Comparison of ENCODE assay signal across 1 cellular context in the genomic region with DNA sequence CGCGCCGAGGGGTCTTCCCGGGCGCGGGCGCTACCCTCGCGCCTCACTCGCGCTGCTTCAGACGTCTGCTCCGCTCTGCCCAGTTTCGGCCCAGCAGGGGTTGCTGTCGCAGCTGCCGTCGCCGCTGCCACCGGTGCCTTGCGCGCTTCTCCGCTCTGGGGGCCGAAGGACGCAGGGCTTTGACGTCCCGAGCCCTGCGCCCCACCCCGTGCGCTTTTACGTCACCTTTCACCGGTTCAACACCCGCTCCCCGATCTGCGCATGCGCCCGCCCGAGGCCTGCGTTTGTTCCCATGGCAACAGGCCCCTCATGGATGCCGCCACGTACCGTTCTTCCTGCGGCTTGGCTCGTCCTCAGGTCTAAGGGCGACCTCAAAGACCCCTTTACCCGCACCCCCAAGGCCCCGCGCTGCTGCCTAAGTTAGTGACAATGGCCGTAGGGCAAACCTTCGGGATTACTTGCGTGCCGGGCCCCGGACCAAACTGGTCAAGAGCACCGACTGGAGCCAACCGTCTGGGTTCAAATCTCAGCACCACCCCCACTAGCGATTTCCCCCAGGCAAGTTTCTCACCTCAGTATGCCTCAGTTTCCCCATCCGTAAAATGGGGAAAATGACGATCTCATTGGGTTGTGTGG.
TF ChIP-seq lines count a peak whose summit lies in the region.

No MANE protein-coding gene starts in this region.

TF ChIP-seq in HepG2, 621 proteins besides CTCF, POLR2A, EP300 and RAD21 (continued from another document and continues in another):
- TF ChIP-seq, protein P1, sequence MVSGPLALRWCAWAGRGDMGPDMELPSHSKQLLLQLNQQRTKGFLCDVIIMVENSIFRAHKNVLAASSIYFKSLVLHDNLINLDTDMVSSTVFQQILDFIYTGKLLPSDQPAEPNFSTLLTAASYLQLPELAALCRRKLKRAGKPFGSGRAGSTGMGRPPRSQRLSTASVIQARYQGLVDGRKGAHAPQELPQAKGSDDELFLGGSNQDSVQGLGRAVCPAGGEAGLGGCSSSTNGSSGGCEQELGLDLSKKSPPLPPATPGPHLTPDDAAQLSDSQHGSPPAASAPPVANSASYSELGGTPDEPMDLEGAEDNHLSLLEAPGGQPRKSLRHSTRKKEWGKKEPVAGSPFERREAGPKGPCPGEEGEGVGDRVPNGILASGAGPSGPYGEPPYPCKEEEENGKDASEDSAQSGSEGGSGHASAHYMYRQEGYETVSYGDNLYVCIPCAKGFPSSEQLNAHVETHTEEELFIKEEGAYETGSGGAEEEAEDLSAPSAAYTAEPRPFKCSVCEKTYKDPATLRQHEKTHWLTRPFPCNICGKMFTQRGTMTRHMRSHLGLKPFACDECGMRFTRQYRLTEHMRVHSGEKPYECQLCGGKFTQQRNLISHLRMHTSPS (CRISPR knock-in tag; IDR thresholded peaks at IDR 0.05; ENCODE audit: low read depth) = 0 out of 2 replicates have a peak, but pooled peaks have one; percentile 30
- TF ChIP-seq ZBTB21 (CRISPR knock-in tag; IDR thresholded peaks at IDR 0.05) = peak; percentile 90
- no peak; the same call in 1 of the 2 replicates for TF ChIP-seq ZNF33A (CRISPR knock-in tag; IDR thresholded peaks at IDR 0.05; ENCODE audit: borderline replicate concordance)
- no peak for TF ChIP-seq SOX13 (IDR thresholded peaks at IDR 0.05)
- no peak; a peak in 1 of 4 replicates for TF ChIP-seq SOX13 (CRISPR knock-in tag; conservative IDR thresholded peaks at IDR 0.05 in 1 of 2, IDR thresholded peaks at IDR 0.05 in 1 of 2)
- TF ChIP-seq, protein P2, sequence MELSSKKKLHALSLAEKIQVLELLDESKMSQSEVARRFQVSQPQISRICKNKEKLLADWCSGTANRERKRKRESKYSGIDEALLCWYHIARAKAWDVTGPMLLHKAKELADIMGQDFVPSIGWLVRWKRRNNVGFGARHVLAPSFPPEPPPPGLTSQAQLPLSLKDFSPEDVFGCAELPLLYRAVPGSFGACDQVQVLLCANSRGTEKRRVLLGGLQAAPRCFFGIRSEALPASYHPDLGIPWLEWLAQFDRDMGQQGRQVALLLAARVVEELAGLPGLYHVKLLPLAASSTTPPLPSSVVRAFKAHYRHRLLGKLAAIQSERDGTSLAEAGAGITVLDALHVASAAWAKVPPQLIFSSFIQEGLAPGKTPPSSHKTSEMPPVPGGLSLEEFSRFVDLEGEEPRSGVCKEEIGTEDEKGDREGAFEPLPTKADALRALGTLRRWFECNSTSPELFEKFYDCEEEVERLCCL (CRISPR knock-in tag; IDR thresholded peaks at IDR 0.05; ENCODE audit: borderline replicate concordance) = no peak
- TF ChIP-seq PHF8 (CRISPR knock-in tag; IDR thresholded peaks at IDR 0.05) = peak; percentile 73
- TF ChIP-seq ZFP90 (CRISPR knock-in tag; IDR thresholded peaks at IDR 0.05; ENCODE audit: borderline replicate concordance) = no peak
- no peak; the same call in 1 of the 2 replicates for TF ChIP-seq ATF7-NPFF (CRISPR knock-in tag; IDR thresholded peaks at IDR 0.05; ENCODE audit: low read depth)
- no peak for TF ChIP-seq IRX3 (CRISPR knock-in tag; IDR thresholded peaks at IDR 0.05; ENCODE audit: borderline replicate concordance, low read depth)
- 0 out of 2 replicates have a peak, but pooled peaks have one; percentile 64 for TF ChIP-seq KLF12 (CRISPR knock-in tag; IDR thresholded peaks at IDR 0.05; ENCODE audit: borderline replicate concordance)
- TF ChIP-seq, protein P3, sequence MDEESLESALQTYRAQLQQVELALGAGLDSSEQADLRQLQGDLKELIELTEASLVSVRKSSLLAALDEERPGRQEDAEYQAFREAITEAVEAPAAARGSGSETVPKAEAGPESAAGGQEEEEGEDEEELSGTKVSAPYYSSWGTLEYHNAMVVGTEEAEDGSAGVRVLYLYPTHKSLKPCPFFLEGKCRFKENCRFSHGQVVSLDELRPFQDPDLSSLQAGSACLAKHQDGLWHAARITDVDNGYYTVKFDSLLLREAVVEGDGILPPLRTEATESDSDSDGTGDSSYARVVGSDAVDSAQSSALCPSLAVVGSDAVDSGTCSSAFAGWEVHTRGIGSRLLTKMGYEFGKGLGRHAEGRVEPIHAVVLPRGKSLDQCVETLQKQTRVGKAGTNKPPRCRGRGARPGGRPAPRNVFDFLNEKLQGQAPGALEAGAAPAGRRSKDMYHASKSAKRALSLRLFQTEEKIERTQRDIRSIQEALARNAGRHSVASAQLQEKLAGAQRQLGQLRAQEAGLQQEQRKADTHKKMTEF (CRISPR knock-in tag; IDR thresholded peaks at IDR 0.05) = peak; percentile 79
- TF ChIP-seq FOXA3 (CRISPR knock-in tag; IDR thresholded peaks at IDR 0.05) = peak; percentile 19; the same call in 1 of the 2 replicates
- TF ChIP-seq ZNF451 (CRISPR knock-in tag; IDR thresholded peaks at IDR 0.05) = peak; percentile 86
- TF ChIP-seq EZH2 (conservative IDR thresholded peaks at IDR 0.05; ENCODE audit: low read depth, low read length) = no peak
- TF ChIP-seq KMT2B (CRISPR knock-in tag; IDR thresholded peaks at IDR 0.05) = no peak; the same call in 1 of the 2 replicates
- TF ChIP-seq, protein P4, sequence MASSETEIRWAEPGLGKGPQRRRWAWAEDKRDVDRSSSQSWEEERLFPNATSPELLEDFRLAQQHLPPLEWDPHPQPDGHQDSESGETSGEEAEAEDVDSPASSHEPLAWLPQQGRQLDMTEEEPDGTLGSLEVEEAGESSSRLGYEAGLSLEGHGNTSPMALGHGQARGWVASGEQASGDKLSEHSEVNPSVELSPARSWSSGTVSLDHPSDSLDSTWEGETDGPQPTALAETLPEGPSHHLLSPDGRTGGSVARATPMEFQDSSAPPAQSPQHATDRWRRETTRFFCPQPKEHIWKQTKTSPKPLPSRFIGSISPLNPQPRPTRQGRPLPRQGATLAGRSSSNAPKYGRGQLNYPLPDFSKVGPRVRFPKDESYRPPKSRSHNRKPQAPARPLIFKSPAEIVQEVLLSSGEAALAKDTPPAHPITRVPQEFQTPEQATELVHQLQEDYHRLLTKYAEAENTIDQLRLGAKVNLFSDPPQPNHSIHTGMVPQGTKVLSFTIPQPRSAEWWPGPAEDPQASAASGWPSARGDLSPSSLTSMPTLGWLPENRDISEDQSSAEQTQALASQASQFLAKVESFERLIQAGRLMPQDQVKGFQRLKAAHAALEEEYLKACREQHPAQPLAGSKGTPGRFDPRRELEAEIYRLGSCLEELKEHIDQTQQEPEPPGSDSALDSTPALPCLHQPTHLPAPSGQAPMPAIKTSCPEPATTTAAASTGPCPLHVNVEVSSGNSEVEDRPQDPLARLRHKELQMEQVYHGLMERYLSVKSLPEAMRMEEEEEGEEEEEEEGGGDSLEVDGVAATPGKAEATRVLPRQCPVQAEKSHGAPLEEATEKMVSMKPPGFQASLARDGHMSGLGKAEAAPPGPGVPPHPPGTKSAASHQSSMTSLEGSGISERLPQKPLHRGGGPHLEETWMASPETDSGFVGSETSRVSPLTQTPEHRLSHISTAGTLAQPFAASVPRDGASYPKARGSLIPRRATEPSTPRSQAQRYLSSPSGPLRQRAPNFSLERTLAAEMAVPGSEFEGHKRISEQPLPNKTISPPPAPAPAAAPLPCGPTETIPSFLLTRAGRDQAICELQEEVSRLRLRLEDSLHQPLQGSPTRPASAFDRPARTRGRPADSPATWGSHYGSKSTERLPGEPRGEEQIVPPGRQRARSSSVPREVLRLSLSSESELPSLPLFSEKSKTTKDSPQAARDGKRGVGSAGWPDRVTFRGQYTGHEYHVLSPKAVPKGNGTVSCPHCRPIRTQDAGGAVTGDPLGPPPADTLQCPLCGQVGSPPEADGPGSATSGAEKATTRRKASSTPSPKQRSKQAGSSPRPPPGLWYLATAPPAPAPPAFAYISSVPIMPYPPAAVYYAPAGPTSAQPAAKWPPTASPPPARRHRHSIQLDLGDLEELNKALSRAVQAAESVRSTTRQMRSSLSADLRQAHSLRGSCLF (CRISPR knock-in tag; IDR thresholded peaks at IDR 0.05; ENCODE audit: borderline replicate concordance) = no peak
- TF ChIP-seq MZF1 (CRISPR knock-in tag; IDR thresholded peaks at IDR 0.05; ENCODE audit: borderline replicate concordance) = no peak
- TF ChIP-seq KDM4B (CRISPR knock-in tag; IDR thresholded peaks at IDR 0.05) = 0 out of 2 replicates have a peak, but pooled peaks have one; percentile 25
- TF ChIP-seq, protein P5, sequence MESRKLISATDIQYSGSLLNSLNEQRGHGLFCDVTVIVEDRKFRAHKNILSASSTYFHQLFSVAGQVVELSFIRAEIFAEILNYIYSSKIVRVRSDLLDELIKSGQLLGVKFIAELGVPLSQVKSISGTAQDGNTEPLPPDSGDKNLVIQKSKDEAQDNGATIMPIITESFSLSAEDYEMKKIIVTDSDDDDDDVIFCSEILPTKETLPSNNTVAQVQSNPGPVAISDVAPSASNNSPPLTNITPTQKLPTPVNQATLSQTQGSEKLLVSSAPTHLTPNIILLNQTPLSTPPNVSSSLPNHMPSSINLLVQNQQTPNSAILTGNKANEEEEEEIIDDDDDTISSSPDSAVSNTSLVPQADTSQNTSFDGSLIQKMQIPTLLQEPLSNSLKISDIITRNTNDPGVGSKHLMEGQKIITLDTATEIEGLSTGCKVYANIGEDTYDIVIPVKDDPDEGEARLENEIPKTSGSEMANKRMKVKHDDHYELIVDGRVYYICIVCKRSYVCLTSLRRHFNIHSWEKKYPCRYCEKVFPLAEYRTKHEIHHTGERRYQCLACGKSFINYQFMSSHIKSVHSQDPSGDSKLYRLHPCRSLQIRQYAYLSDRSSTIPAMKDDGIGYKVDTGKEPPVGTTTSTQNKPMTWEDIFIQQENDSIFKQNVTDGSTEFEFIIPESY (CRISPR knock-in tag; IDR thresholded peaks at IDR 0.05) = no peak
- no peak; the same call in 1 of the 2 replicates for TF ChIP-seq ZBTB20 (CRISPR knock-in tag; IDR thresholded peaks at IDR 0.05; ENCODE audit: borderline replicate concordance, low read depth)
- TF ChIP-seq MED8 (CRISPR knock-in tag; IDR thresholded peaks at IDR 0.05; ENCODE audit: insufficient replicate concordance) = no peak
- TF ChIP-seq NCOA2 (CRISPR knock-in tag; IDR thresholded peaks at IDR 0.05) = no peak
- peak; percentile 96 for TF ChIP-seq HOXA3 (CRISPR knock-in tag; IDR thresholded peaks at IDR 0.05)
- peak; percentile 50; the same call in 1 of the 2 replicates for TF ChIP-seq TSC22D2 (CRISPR knock-in tag; IDR thresholded peaks at IDR 0.05; ENCODE audit: borderline replicate concordance)
- TF ChIP-seq, protein P6, sequence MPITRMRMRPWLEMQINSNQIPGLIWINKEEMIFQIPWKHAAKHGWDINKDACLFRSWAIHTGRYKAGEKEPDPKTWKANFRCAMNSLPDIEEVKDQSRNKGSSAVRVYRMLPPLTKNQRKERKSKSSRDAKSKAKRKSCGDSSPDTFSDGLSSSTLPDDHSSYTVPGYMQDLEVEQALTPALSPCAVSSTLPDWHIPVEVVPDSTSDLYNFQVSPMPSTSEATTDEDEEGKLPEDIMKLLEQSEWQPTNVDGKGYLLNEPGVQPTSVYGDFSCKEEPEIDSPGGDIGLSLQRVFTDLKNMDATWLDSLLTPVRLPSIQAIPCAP (CRISPR knock-in tag; IDR thresholded peaks at IDR 0.05; ENCODE audit: low read depth) = no peak
- peak; percentile 84; the same call in 1 of the 2 replicates for TF ChIP-seq BRD4 (CRISPR knock-in tag; IDR thresholded peaks at IDR 0.05)
- TF ChIP-seq ZMYM4 (CRISPR knock-in tag; IDR thresholded peaks at IDR 0.05) = peak; percentile 39; the same call in 1 of the 2 replicates
- peak; percentile 56; the same call in 1 of the 2 replicates for TF ChIP-seq ZNF230 (CRISPR knock-in tag; IDR thresholded peaks at IDR 0.05)
- peak; percentile 98 for TF ChIP-seq MXI1 (IDR thresholded peaks at IDR 0.05; ENCODE audit: borderline replicate concordance, low read depth, low read length)
- TF ChIP-seq ZKSCAN8 (CRISPR knock-in tag; IDR thresholded peaks at IDR 0.05; ENCODE audit: borderline replicate concordance) = no peak
- TF ChIP-seq ATAD3A (CRISPR knock-in tag; IDR thresholded peaks at IDR 0.05) = no peak
- TF ChIP-seq SPEN (CRISPR knock-in tag; IDR thresholded peaks at IDR 0.05; ENCODE audit: low read depth) = peak; percentile 66
- TF ChIP-seq ZNF883 (CRISPR knock-in tag; IDR thresholded peaks at IDR 0.05; ENCODE audit: not compliant biosample characterization) = no peak
- TF ChIP-seq ADNP (CRISPR knock-in tag; IDR thresholded peaks at IDR 0.05) = no peak
- TF ChIP-seq, protein P7, sequence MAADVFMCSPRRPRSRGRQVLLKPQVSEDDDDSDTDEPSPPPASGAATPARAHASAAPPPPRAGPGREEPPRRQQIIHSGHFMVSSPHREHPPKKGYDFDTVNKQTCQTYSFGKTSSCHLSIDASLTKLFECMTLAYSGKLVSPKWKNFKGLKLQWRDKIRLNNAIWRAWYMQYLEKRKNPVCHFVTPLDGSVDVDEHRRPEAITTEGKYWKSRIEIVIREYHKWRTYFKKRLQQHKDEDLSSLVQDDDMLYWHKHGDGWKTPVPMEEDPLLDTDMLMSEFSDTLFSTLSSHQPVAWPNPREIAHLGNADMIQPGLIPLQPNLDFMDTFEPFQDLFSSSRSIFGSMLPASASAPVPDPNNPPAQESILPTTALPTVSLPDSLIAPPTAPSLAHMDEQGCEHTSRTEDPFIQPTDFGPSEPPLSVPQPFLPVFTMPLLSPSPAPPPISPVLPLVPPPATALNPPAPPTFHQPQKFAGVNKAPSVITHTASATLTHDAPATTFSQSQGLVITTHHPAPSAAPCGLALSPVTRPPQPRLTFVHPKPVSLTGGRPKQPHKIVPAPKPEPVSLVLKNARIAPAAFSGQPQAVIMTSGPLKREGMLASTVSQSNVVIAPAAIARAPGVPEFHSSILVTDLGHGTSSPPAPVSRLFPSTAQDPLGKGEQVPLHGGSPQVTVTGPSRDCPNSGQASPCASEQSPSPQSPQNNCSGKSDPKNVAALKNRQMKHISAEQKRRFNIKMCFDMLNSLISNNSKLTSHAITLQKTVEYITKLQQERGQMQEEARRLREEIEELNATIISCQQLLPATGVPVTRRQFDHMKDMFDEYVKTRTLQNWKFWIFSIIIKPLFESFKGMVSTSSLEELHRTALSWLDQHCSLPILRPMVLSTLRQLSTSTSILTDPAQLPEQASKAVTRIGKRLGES (CRISPR knock-in tag; IDR thresholded peaks at IDR 0.05; ENCODE audit: borderline replicate concordance) = no peak
- no peak for TF ChIP-seq ZNF563 (CRISPR knock-in tag; IDR thresholded peaks at IDR 0.05)
- no peak for TF ChIP-seq ZNF761 (CRISPR knock-in tag; conservative IDR thresholded peaks at IDR 0.05)
- no peak for TF ChIP-seq KLF6 (CRISPR knock-in tag; IDR thresholded peaks at IDR 0.05)
- no peak for TF ChIP-seq ZNF354B (CRISPR knock-in tag; IDR thresholded peaks at IDR 0.05)
- TF ChIP-seq MAF1 (CRISPR knock-in tag; IDR thresholded peaks at IDR 0.05; ENCODE audit: borderline replicate concordance) = 0 out of 2 replicates have a peak, but pooled peaks have one; percentile 54
- TF ChIP-seq ZMAT3 (CRISPR knock-in tag; conservative IDR thresholded peaks at IDR 0.05) = 0 out of 2 replicates have a peak, but pooled peaks have one; percentile 13
- 0 out of 2 replicates have a peak, but pooled peaks have one; percentile 49 for TF ChIP-seq ZNF607 (CRISPR knock-in tag; IDR thresholded peaks at IDR 0.05; ENCODE audit: borderline replicate concordance)
- TF ChIP-seq RAD51 (IDR thresholded peaks at IDR 0.05; ENCODE audit: borderline replicate concordance) = no peak
- TF ChIP-seq, protein P8, sequence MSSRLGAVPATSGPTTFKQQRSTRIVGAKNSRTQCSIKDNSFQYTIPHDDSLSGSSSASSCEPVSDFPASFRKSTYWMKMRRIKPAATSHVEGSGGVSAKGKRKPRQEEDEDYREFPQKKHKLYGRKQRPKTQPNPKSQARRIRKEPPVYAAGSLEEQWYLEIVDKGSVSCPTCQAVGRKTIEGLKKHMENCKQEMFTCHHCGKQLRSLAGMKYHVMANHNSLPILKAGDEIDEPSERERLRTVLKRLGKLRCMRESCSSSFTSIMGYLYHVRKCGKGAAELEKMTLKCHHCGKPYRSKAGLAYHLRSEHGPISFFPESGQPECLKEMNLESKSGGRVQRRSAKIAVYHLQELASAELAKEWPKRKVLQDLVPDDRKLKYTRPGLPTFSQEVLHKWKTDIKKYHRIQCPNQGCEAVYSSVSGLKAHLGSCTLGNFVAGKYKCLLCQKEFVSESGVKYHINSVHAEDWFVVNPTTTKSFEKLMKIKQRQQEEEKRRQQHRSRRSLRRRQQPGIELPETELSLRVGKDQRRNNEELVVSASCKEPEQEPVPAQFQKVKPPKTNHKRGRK (CRISPR knock-in tag; IDR thresholded peaks at IDR 0.05) = no peak
- TF ChIP-seq SKI (IDR thresholded peaks at IDR 0.05; ENCODE audit: partially characterized antibody) = peak; percentile 45
